Comparison of ENCODE assay signal across 18 cellular contexts in genomic region chr4:99336553-99336952, GRCh38. TPM values are rescaled to one million over a fixed set of nuclear protein-coding genes. Genes with fewer than 3 reads are reported as not detected.
DNase-seq lines count a peak whose midpoint lies in the region; ATAC-seq and FAIRE-seq lines count a peak whose summit lies in the region.
"Had no signal": no experiment of that assay in that cellular context is flagged by ENCODE, and none has a peak within 500 bp of the region (broad histone marks: within the 10 kb centered on the region; RNA-seq: fewer than 3 reads in every experiment).

No MANE protein-coding gene starts in this region.

- no peak for DNase-seq in left lobe of liver (ENCODE audit: low spot score)
- no peak for DNase-seq in urothelium cell line (ENCODE audit: low spot score)
- no peak for DNase-seq in NCI-H1694 (lab: John Stamatoyannopoulos, UW)
- DNase-seq in activated CD4-positive, alpha-beta T cell treated with anti-CD3 and anti-CD28 coated beads for 4 hours, result no peak
- no peak for DNase-seq in mesenteric fat pad (ENCODE audit: low spot score)
- DNase-seq: C1 segment of cervical spinal cord; Calu3; CD4-positive, alpha-beta memory T cell; COR-L47; DND-41; GOT3; H7; HCEC 1CT had no signal

- H3K4me1 ChIP-seq in rectal smooth muscle tissue (ENCODE audit: control insufficient read depth, insufficient read depth, low read length), result peaks cover 3% of the 10 kb centered on the region

- no peaks in the 10 kb centered on the region for H3K36me3 ChIP-seq in rectal smooth muscle tissue (ENCODE audit: control insufficient read depth, insufficient read depth, low read length)

- peak; percentile 89 for FAIRE-seq in urothelium cell line (lab: Jason Lieb, UNC)
- FAIRE-seq: G401.6, GM12892 had no signal

- peak; percentile 11 for ATAC-seq in left lobe of liver

- no peak overlapping the region for H3K9ac ChIP-seq in rectal smooth muscle tissue (ENCODE audit: low read length)

- H3K27me3 ChIP-seq in rectal smooth muscle tissue (ENCODE audit: control insufficient read depth, insufficient read depth, low read length), result no peaks in the 10 kb centered on the region

- H3K4me3 ChIP-seq in rectal smooth muscle tissue (ENCODE audit: low read length), result no peak overlapping the region

- peak overlapping the region; percentile 43 for H3K27ac ChIP-seq in rectal smooth muscle tissue (ENCODE audit: low read depth, low read length)

RNA-seq across cellular contexts. Expression of gene ADH1B, which starts 15.4 kb away (rescaled TPM):
- total RNA-seq in left lobe of liver, result 4,370 TPM
- 2,315 TPM for total RNA-seq in mesenteric fat pad
- total RNA-seq: A172; A673; Calu3; CD4-positive, alpha-beta memory T cell; H7 had no signal

RNA-seq across cellular contexts. Expression of gene ADH1C, which starts 16.0 kb away (rescaled TPM):
- total RNA-seq in left lobe of liver, result 522 TPM
- total RNA-seq in mesenteric fat pad, result 79.9 TPM
- total RNA-seq: A172; A673; CD4-positive, alpha-beta memory T cell; H7 had no signal

RNA-seq across cellular contexts. Expression of gene ADH1A, which starts 45.8 kb away (rescaled TPM):
- total RNA-seq in left lobe of liver, result 355 TPM
- 11.8 TPM for total RNA-seq in mesenteric fat pad
- total RNA-seq: A172; A673; Calu3; CD4-positive, alpha-beta memory T cell; H7 had no signal

Comparison
In these comparisons a context has a peak if more than half of its experiments do, and no peak if none do; other contexts are left out.
1. RNA of gene ADH1A, which starts 45.8 kb away (total RNA-seq): 355 TPM in left lobe of liver (single experiment); 11.8 TPM in mesenteric fat pad (single experiment); every median in the first group is over 10 times any median in the second.